Comparison of ENCODE assay signal across 8 cellular contexts in genomic region chr12:94186461-94187237, GRCh38. TPM values are rescaled to one million over a fixed set of nuclear protein-coding genes. Genes with fewer than 3 reads are reported as not detected.
A peak's percentile ranks its signal among the peaks of the same experiment; 100 is the strongest.
DNase-seq lines count a peak whose midpoint lies in the region; ATAC-seq and TF ChIP-seq lines count a peak whose summit lies in the region.

No MANE protein-coding gene starts in this region.

- in situ Hi-C loops in GM23248 (cut with MboI), result no loop called here

- H3K4me1 ChIP-seq in GM23248 (ENCODE audit: insufficient read depth) (peaks cover 5% of the 10 kb centered on the region), adrenal gland (replicated peaks in 1 of 2) (no peaks in the 10 kb centered on the region), hepatocyte (ENCODE audit: insufficient read depth) (peaks cover 26% of the 10 kb centered on the region), mucosa of descending colon (ENCODE audit: low read depth) (peaks cover 8% of the 10 kb centered on the region)

- no peak for TF ChIP-seq POLR2A in adrenal gland (IDR thresholded peaks at IDR 0.05)

- DNase-seq in GM23248, result no peak
- peak in 6 of 7 donors; percentile 16 to 90 (median 54) for DNase-seq in adrenal gland
- DNase-seq in hepatocyte (ENCODE audit: low spot score), result peak; percentile 50
- DNase-seq in renal cortical epithelial cell (ENCODE audit: low read depth), result peak; percentile 15
- no peak for DNase-seq in COLO829 (ENCODE audit: low spot score)
- DNase-seq in mucosa of descending colon, result no peak
- no peak for DNase-seq in activated T-cell treated with anti-CD3 and anti-CD28 coated beads for 4 hours

- no peaks in the 10 kb centered on the region for H3K9me3 ChIP-seq in GM23248 (ENCODE audit: low read depth)
- H3K9me3 ChIP-seq in adrenal gland (replicated peaks in 1 of 3), result no peaks in the 10 kb centered on the region
- no peaks in the 10 kb centered on the region for H3K9me3 ChIP-seq in hepatocyte (ENCODE audit: low read depth)
- H3K9me3 ChIP-seq in mucosa of descending colon, result no peaks in the 10 kb centered on the region

- H3K9ac ChIP-seq in GM23248, result no peak overlapping the region

- no peaks in the 10 kb centered on the region for H4K20me1 ChIP-seq in GM23248 (ENCODE audit: insufficient read depth)
- no peaks in the 10 kb centered on the region for H4K20me1 ChIP-seq in hepatocyte (ENCODE audit: insufficient read depth, poor library complexity, severe bottlenecking)

- H3K27ac ChIP-seq in GM23248 (no peak overlapping the region), adrenal gland (peak overlapping the region in 1 of 5 donors; percentile 26), hepatocyte (no peak overlapping the region)

- H3K9me2 ChIP-seq in GM23248 (ENCODE audit: insufficient read depth) (no peaks in the 10 kb centered on the region), hepatocyte (replicated peaks; ENCODE audit: insufficient read depth) (no peaks in the 10 kb centered on the region)

- H3K79me2 ChIP-seq in GM23248 (ENCODE audit: insufficient read depth) (no peaks in the 10 kb centered on the region), hepatocyte (no peaks in the 10 kb centered on the region)

- 0 out of 2 replicates have a peak overlapping the region, but pooled peaks have one; percentile 20 for H2AFZ ChIP-seq in GM23248
- H2AFZ ChIP-seq in hepatocyte, result no peak overlapping the region

- no peak for ATAC-seq in mucosa of descending colon
- no peak for ATAC-seq in GM19035 (IDR thresholded peaks at IDR 0.05; ENCODE audit: unreplicated experiment)

- TF ChIP-seq CTCF in adrenal gland (IDR thresholded peaks at IDR 0.05) (no peak), hepatocyte (IDR thresholded peaks at IDR 0.05; ENCODE audit: poor library complexity) (no peak), mucosa of descending colon (IDR thresholded peaks at IDR 0.05) (no peak)

- no peak overlapping the region for H3K4me3 ChIP-seq in GM23248
- H3K4me3 ChIP-seq in adrenal gland, result no peak overlapping the region
- no peak overlapping the region for H3K4me3 ChIP-seq in hepatocyte
- no peak overlapping the region for H3K4me3 ChIP-seq in mucosa of descending colon

- no peak overlapping the region for H3K4me2 ChIP-seq in GM23248 (ENCODE audit: unreplicated experiment)
- peak overlapping the region; percentile 61 for H3K4me2 ChIP-seq in hepatocyte

- intact Hi-C loops in adrenal gland (cut with DNase I), result no loop called here
- intact Hi-C loops in mucosa of descending colon (cut with DNase I, micrococcal nuclease), result no loop called here

- 75 to 77% methylated on average over 37 of the region's 37 CpGs for WGBS in GM23248 (ENCODE audit: low coverage in 1 of 2, low lambda C conversion rate in 2 of 2, missing lambda C conversion rate in 2 of 2), 2 experiments
- 53 to 75% (median 68%) methylated on average over 22 to 37 of the region's 37 CpGs for WGBS in adrenal gland, 4 donors
- 49% methylated on average over 37 of the region's 37 CpGs for WGBS in hepatocyte (ENCODE audit: low lambda C conversion rate, missing lambda C conversion rate)

- no peaks in the 10 kb centered on the region for H3F3A ChIP-seq in GM23248 (ENCODE audit: insufficient read depth)

- H3K36me3 ChIP-seq in GM23248 (ENCODE audit: low read depth) (no peaks in the 10 kb centered on the region), adrenal gland (replicated peaks in 1 of 2) (no peaks in the 10 kb centered on the region), hepatocyte (replicated peaks; ENCODE audit: insufficient read depth, low read depth) (no peaks in the 10 kb centered on the region), mucosa of descending colon (ENCODE audit: low read depth) (no peaks in the 10 kb centered on the region)

- H3K27me3 ChIP-seq in GM23248 (replicated peaks; ENCODE audit: insufficient read depth), result peaks cover 8% of the 10 kb centered on the region
- H3K27me3 ChIP-seq in adrenal gland, result no peaks in the 10 kb centered on the region
- H3K27me3 ChIP-seq in hepatocyte, result peaks cover 6% of the 10 kb centered on the region

RNA-seq across cellular contexts. Expression of gene PLXNC1, which starts 38.3 kb away (rescaled TPM):
- total RNA-seq in GM23248 (2014; rRNA removed; shearing (Covaris generic)), result 1.9 and 2.1 TPM in 2 replicates
- polyA plus RNA-seq in GM23248 (2016; fragmentation: Nextera tagmentation; extraction: Ambion mirVana) (0.70 and 0.78 TPM in 2 replicates), adrenal gland (10 to 100 TPM in 1 of 3 donors, 1 to 10 TPM in 2; 2.5 to 16.9 (median 4.3) TPM), hepatocyte (6.7 and 7.1 TPM in 2 replicates)
- total RNA-seq in adrenal gland (10 to 100 TPM; 10.5 to 23.4 (median 13.2) TPM), hepatocyte (17.8 and 23.2 TPM in 2 replicates), renal cortical epithelial cell (2.7 and 3.1 TPM in 2 replicates), mucosa of descending colon (10 to 100 TPM in 1 of 3 donors, 1 to 10 TPM in 2; 5.2 to 13.2 (median 6.2) TPM)

Comparison
In these comparisons a context has a peak if more than half of its experiments do, and no peak if none do; other contexts are left out.
1. DNase-seq: peak in adrenal gland (6 of 7), hepatocyte (single experiment) and renal cortical epithelial cell (single experiment); none in GM23248 (single experiment), COLO829 (single experiment), mucosa of descending colon (0 of 3) and activated T-cell treated with anti-CD3 and anti-CD28 coated beads for 4 hours (single experiment).